In the genomic region with DNA sequence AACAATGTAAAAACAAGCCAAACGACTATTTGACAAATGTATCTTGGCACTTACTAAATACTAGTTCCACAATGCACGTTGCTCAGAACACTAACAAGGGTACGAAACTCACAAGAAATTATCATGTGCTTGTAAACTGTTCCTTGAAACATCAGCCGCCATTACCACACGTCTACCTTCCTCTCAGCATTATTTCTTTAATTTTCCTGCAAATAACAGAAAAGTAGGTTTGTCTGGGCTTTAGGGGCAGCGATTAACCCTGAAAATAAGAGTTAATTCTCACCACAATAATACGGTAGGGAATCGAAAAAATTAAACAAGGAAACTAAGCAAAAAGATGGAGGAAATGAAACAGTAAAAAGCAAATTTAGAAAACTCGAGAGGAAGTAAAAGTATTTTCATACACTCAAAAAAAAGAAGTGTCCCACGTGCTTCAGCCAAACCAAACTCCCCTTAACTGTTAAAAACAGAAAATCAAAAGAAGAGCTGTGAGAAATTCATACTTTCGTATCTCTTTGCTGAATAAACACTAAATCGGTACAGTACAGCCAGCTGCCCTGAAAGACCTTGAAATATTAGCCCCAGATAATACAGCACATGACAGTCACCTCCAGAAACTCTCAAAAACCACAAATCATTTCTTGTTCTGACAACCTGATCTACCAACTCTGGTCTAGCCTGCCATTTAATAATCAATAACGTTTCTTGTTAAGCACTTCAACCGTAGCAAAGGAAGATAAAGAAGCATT, we compare ENCODE assay signal across 8 cellular contexts. TPM values are rescaled to one million over a fixed set of nuclear protein-coding genes. Genes with fewer than 3 reads are reported as not detected.
DNase-seq lines count a peak whose midpoint lies in the region; ATAC-seq and TF ChIP-seq lines count a peak whose summit lies in the region.

No MANE protein-coding gene starts in this region.

- H3K27ac ChIP-seq in IMR-90 (ENCODE audit: insufficient read depth, low read length) (peak overlapping the region; percentile 98), brain microvascular endothelial cell (peak overlapping the region; percentile 87)

- H3K4me3 ChIP-seq in IMR-90 (ENCODE audit: insufficient read depth, low read depth, low read length) (peak overlapping the region; percentile 90), brain microvascular endothelial cell (ENCODE audit: low read depth, low read length) (peak overlapping the region; percentile 92), mucosa of descending colon (peak overlapping the region; percentile 90)

- TF ChIP-seq RAD21 in IMR-90 (IDR thresholded peaks at IDR 0.05; ENCODE audit: low read length) = no peak

- ATAC-seq in GM21526 (IDR thresholded peaks at IDR 0.05; ENCODE audit: low FRiP score, unreplicated experiment) (peak; percentile 46), IMR-90 (ENCODE audit: low read depth) (no peak), mucosa of descending colon (no peak)

- H3K27me3 ChIP-seq in IMR-90 (ENCODE audit: control insufficient read depth, insufficient read depth, low read length) (no peaks in the 10 kb centered on the region), brain microvascular endothelial cell (replicated peaks) (no peaks in the 10 kb centered on the region)

- peak overlapping the region; percentile 16 to 67; a peak in 2 of 4 replicates for H4K8ac ChIP-seq in IMR-90 (ENCODE audit: low read depth in 2 of 2, low read length in 2 of 2)

- TSS peak; percentile 52 for BruUV-seq in IMR-90 (replicated peaks; lab: Mats Ljungman, UMichigan)

- H3K18ac ChIP-seq in IMR-90 (ENCODE audit: low read depth, low read length) = peak overlapping the region; percentile 66; the same call in 1 of the 2 replicates

- POLR2A ChIA-PET in IMR-90 (lab: Charles Lee; ENCODE audit: unreplicated experiment) = no interaction called here

- peak overlapping the region; percentile 78; the same call in 1 of the 2 replicates for H3K4ac ChIP-seq in IMR-90 (ENCODE audit: low read depth, low read length)

- in situ Hi-C loops in IMR-90 (cut with MboI; ENCODE audit: low sequenced_read_pairs) (no loop called here), brain microvascular endothelial cell (cut with HindIII; ENCODE audit: low pct_ligation_motif_present, low sequenced_read_pairs) (no loop called here)

- peak overlapping the region; percentile 80 for H3K23ac ChIP-seq in IMR-90 (ENCODE audit: low read depth, low read length)

- peaks cover 9 to 59% of the 10 kb centered on the region in 2 experiments; a peak in 3 of 4 replicates for H3K79me1 ChIP-seq in IMR-90 (ENCODE audit: low read depth in 1 of 2, low read length in 2 of 2)

- H3K9me1 ChIP-seq in IMR-90 (ENCODE audit: insufficient read depth, low read length) = peaks cover 30% of the 10 kb centered on the region

- H2AFZ ChIP-seq in IMR-90 (replicated peaks; ENCODE audit: low read length, poor library complexity) = no peak overlapping the region

- H3K4me1 ChIP-seq in IMR-90 (ENCODE audit: control insufficient read depth, insufficient read depth, low read length) = peaks cover 28% of the 10 kb centered on the region
- peaks cover 42% of the 10 kb centered on the region for H3K4me1 ChIP-seq in mucosa of descending colon (ENCODE audit: low read depth)

- no peak overlapping the region; the same call in 1 of the 2 replicates for H2BK20ac ChIP-seq in IMR-90 (ENCODE audit: low read depth, low read length)

- no peak for TF ChIP-seq CTCF in GM10266 (IDR thresholded peaks at IDR 0.05; ENCODE audit: control insufficient read depth, insufficient read depth, low read depth, missing control alignments)
- TF ChIP-seq CTCF in IMR-90 (conservative IDR thresholded peaks at IDR 0.05; ENCODE audit: low read depth, low read length) = no peak
- no peak for TF ChIP-seq CTCF in brain microvascular endothelial cell (IDR thresholded peaks at IDR 0.05; ENCODE audit: low read depth, low read length, missing control alignments)
- no peak for TF ChIP-seq CTCF in mucosa of descending colon (IDR thresholded peaks at IDR 0.05)

- peak overlapping the region; percentile 49; the same call in 1 of the 2 replicates for H4K5ac ChIP-seq in IMR-90 (ENCODE audit: low read depth, low read length)

- H4K91ac ChIP-seq in IMR-90 (ENCODE audit: insufficient read depth, low read depth, low read length) = peak overlapping the region; percentile 35; the same call in 1 of the 2 replicates

- H4K20me1 ChIP-seq in IMR-90 (ENCODE audit: insufficient read depth, low read length) = peaks cover 57% of the 10 kb centered on the region

- peak overlapping the region; percentile 51; the same call in 2 of the 3 replicates for H2BK15ac ChIP-seq in IMR-90 (ENCODE audit: low read depth, low read length)

- no peak for TF ChIP-seq POLR2A in IMR-90 (IDR thresholded peaks at IDR 0.05; ENCODE audit: low read depth, low read length)

- WGBS in IMR-90 (ENCODE audit: extremely low coverage in 2 of 2, insufficient read length in 1 of 2), 2 experiments = 17% methylated on average over 1 of the region's 14 CpGs; no CpG with 5 or more reads in 1 of the 2 experiments

- peak overlapping the region; percentile 97 for H3K9ac ChIP-seq in IMR-90 (ENCODE audit: low read depth, low read length)

- H2BK5ac ChIP-seq in IMR-90 (ENCODE audit: low read depth, low read length, poor library complexity, severe bottlenecking) = peak overlapping the region; percentile 89

- no peak overlapping the region for H2AK9ac ChIP-seq in IMR-90 (replicated peaks; ENCODE audit: low read depth, low read length, poor library complexity)

- DNase-seq in GM10266 (ENCODE audit: extremely low spot score) (peak; percentile 70), IMR-90 (no peak), brain microvascular endothelial cell (no peak), mucosa of descending colon (no peak), DMS 273 (lab: John Stamatoyannopoulos, UW; ENCODE audit: unreplicated experiment) (no peak), NCI-H1694 (lab: John Stamatoyannopoulos, UW) (no peak), COLO668 (lab: John Stamatoyannopoulos, UW; ENCODE audit: unreplicated experiment) (no peak)

- CTCF ChIA-PET in IMR-90 (lab: Yijun Ruan, JAX) = interaction anchor here (1.2 kb wide), 1 partner anchor 14 kb away, joined by 5 read pairs; no protein-coding TSS in a partner anchor

- H3K9me3 ChIP-seq in IMR-90 (ENCODE audit: control insufficient read depth, insufficient read depth, low read length) (no peaks in the 10 kb centered on the region), mucosa of descending colon (no peaks in the 10 kb centered on the region)

- H3K4me2 ChIP-seq in IMR-90 (ENCODE audit: low read depth, low read length) = peak overlapping the region; percentile 90

- H3K56ac ChIP-seq in IMR-90 (ENCODE audit: extremely low read depth, insufficient read depth, low read length) = peak overlapping the region; percentile 72; the same call in 1 of the 2 replicates

- H3K36me3 ChIP-seq in IMR-90 (ENCODE audit: control insufficient read depth, insufficient read depth, low read length) (peaks cover 2% of the 10 kb centered on the region; the same call in 1 of the 2 replicates), brain microvascular endothelial cell (replicated peaks) (peaks cover 4% of the 10 kb centered on the region), mucosa of descending colon (ENCODE audit: low read depth) (no peaks in the 10 kb centered on the region)

- H2AK5ac ChIP-seq in IMR-90 (ENCODE audit: low read depth, low read length) = peak overlapping the region; percentile 38

- H3K14ac ChIP-seq in IMR-90 (replicated peaks; ENCODE audit: low read depth, low read length) = peak overlapping the region; percentile 92

- intact Hi-C loops in IMR-90 (cut with micrococcal nuclease) (loop anchor here (2.0 to 5.0 kb wide), 2 partner anchors 35 to 37 kb away; no protein-coding TSS in a partner anchor), mucosa of descending colon (cut with DNase I, micrococcal nuclease) (no loop called here)

- peak overlapping the region; percentile 65 for H2BK120ac ChIP-seq in IMR-90 (ENCODE audit: low read depth, low read length)

- dilution Hi-C loops in IMR-90 (cut with HindIII; ENCODE audit: low sequenced_read_pairs, unreplicated experiment) = no loop called here

TF ChIP-seq in IMR-90, 13 proteins besides CTCF, POLR2A, EP300 and RAD21 (continues in another document):
- TF ChIP-seq SMC3 (IDR thresholded peaks at IDR 0.05; ENCODE audit: low read depth, low read length) (no peak), RFX5 (IDR thresholded peaks at IDR 0.05; ENCODE audit: low read depth, low read length) (no peak), CHD1 (IDR thresholded peaks at IDR 0.05; ENCODE audit: low read depth, low read length) (no peak), MAFK (IDR thresholded peaks at IDR 0.05; ENCODE audit: low read depth, low read length) (no peak), MAZ (IDR thresholded peaks at IDR 0.05; ENCODE audit: borderline replicate concordance, low read depth, low read length) (no peak), RCOR1 (IDR thresholded peaks at IDR 0.05; ENCODE audit: insufficient replicate concordance, low read length) (no peak), CEBPB (IDR thresholded peaks at IDR 0.05; ENCODE audit: low read depth, low read length) (no peak), MXI1 (IDR thresholded peaks at IDR 0.05; ENCODE audit: borderline replicate concordance, low read depth, low read length) (no peak), NFE2L2 (IDR thresholded peaks at IDR 0.05; ENCODE audit: low read depth, low read length) (no peak)
- TF ChIP-seq, protein P1, sequence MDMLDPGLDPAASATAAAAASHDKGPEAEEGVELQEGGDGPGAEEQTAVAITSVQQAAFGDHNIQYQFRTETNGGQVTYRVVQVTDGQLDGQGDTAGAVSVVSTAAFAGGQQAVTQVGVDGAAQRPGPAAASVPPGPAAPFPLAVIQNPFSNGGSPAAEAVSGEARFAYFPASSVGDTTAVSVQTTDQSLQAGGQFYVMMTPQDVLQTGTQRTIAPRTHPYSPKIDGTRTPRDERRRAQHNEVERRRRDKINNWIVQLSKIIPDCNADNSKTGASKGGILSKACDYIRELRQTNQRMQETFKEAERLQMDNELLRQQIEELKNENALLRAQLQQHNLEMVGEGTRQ (IDR thresholded peaks at IDR 0.05; ENCODE audit: low read depth, low read length) = no peak
- TF ChIP-seq, protein P2, sequence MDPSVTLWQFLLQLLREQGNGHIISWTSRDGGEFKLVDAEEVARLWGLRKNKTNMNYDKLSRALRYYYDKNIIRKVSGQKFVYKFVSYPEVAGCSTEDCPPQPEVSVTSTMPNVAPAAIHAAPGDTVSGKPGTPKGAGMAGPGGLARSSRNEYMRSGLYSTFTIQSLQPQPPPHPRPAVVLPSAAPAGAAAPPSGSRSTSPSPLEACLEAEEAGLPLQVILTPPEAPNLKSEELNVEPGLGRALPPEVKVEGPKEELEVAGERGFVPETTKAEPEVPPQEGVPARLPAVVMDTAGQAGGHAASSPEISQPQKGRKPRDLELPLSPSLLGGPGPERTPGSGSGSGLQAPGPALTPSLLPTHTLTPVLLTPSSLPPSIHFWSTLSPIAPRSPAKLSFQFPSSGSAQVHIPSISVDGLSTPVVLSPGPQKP (IDR thresholded peaks at IDR 0.05; ENCODE audit: borderline replicate concordance, low read depth, low read length) = no peak

RNA-seq across cellular contexts. Expression of a gene that starts 1.2 kb away (rescaled TPM):
- total RNA-seq in IMR-90 (2012; rRNA removed) = 27.6 and 29.4 TPM in 2 replicates
- 60.1 and 65.0 TPM in 2 replicates for polyA plus RNA-seq in IMR-90 (2012; rRNA removed)
- polyA plus RNA-seq in IMR-90 (2012; cell fraction: cytosol; rRNA removed) = 40.0 and 40.7 TPM in 2 replicates
- polyA plus RNA-seq in IMR-90 (2012; cell fraction: nucleus; rRNA removed; ENCODE audit: low replicate concordance) = 81.6 and 132 TPM in 2 replicates
- total RNA-seq in mucosa of descending colon = 100 to 1,000 TPM in 2 of 3 donors, 10 to 100 TPM in 1; 95.4 to 145 (median 111) TPM
